1 cellular context compared by ENCODE assay signal in the genomic region with DNA sequence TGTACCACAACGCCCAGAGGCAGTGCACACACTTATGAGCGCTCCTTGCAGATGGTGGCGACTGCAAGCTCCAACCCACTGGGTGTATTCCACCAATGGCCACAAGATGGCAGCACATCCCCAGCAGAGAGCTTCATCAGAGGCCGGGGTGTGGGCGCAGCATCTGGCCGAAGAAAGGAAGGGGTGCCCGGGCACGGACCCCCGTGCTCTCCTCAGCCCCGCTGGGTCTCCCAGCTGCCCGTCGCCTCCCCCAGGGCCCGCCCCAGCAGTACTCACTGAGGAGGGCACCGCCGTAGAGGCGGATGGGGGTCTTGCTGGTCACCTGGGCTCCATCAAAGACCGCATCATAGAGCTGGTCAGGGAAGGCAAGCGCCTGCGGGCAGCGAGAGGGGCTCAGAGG.
TF ChIP-seq lines count a peak whose summit lies in the region.

No MANE protein-coding gene starts in this region.

TF ChIP-seq in GM23338, 12 proteins besides CTCF, POLR2A, EP300 and RAD21 (continued from another document):
- TF ChIP-seq, protein P1, sequence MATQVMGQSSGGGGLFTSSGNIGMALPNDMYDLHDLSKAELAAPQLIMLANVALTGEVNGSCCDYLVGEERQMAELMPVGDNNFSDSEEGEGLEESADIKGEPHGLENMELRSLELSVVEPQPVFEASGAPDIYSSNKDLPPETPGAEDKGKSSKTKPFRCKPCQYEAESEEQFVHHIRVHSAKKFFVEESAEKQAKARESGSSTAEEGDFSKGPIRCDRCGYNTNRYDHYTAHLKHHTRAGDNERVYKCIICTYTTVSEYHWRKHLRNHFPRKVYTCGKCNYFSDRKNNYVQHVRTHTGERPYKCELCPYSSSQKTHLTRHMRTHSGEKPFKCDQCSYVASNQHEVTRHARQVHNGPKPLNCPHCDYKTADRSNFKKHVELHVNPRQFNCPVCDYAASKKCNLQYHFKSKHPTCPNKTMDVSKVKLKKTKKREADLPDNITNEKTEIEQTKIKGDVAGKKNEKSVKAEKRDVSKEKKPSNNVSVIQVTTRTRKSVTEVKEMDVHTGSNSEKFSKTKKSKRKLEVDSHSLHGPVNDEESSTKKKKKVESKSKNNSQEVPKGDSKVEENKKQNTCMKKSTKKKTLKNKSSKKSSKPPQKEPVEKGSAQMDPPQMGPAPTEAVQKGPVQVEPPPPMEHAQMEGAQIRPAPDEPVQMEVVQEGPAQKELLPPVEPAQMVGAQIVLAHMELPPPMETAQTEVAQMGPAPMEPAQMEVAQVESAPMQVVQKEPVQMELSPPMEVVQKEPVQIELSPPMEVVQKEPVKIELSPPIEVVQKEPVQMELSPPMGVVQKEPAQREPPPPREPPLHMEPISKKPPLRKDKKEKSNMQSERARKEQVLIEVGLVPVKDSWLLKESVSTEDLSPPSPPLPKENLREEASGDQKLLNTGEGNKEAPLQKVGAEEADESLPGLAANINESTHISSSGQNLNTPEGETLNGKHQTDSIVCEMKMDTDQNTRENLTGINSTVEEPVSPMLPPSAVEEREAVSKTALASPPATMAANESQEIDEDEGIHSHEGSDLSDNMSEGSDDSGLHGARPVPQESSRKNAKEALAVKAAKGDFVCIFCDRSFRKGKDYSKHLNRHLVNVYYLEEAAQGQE (IDR thresholded peaks at IDR 0.05; ENCODE audit: unreplicated experiment): no peak
